8 cellular contexts compared by ENCODE assay signal in genomic region chr1:12539705-12540579, GRCh38.
A peak's percentile ranks its signal among the peaks of the same experiment; 100 is the strongest.
DNase-seq lines count a peak whose midpoint lies in the region; ATAC-seq, FAIRE-seq and TF ChIP-seq lines count a peak whose summit lies in the region.

No MANE protein-coding gene starts in this region.

- 46 to 59% methylated on average over 30 to 32 of the region's 34 CpGs for WGBS in lower leg skin, 2 donors
- WGBS in thymus = 70% methylated on average over 34 of the region's 34 CpGs
- WGBS in small intestine, 3 donors = 54 to 79% (median 77%) methylated on average over 28 to 34 of the region's 34 CpGs

- peak; percentile 79 for DNase-seq in epidermal melanocyte (ENCODE audit: insufficient read length, low spot score)
- peak; percentile 67 to 93 for DNase-seq in lower leg skin (ENCODE audit: low spot score in 2 of 2)
- no peak for DNase-seq in NCI-H2171 (lab: John Stamatoyannopoulos, UW)
- no peak for DNase-seq in small intestine
- no peak for DNase-seq in stimulated activated naive CD8-positive, alpha-beta T cell treated with anti-CD3 and anti-CD28 coated beads, Interleukin-15, amount 100 ng/mL, for 72 hours

- H3K27me3 ChIP-seq in HUES6 (ENCODE audit: control insufficient read depth, insufficient read depth, low read length) = no peaks in the 10 kb centered on the region
- no peaks in the 10 kb centered on the region for H3K27me3 ChIP-seq in thymus (ENCODE audit: control insufficient read depth, insufficient read depth)
- H3K27me3 ChIP-seq in small intestine (ENCODE audit: control insufficient read depth in 2 of 2, insufficient read depth in 2 of 2, low read length in 2 of 2) = no peaks in the 10 kb centered on the region

- H3K4me1 Mint-ChIP-seq in stimulated activated naive CD8-positive, alpha-beta T cell treated with anti-CD3 and anti-CD28 coated beads, Interleukin-15, amount 100 ng/mL, for 72 hours = peaks cover 15% of the 10 kb centered on the region

- no peak for FAIRE-seq in small intestine (lab: Jason Lieb, UNC)

- no peak overlapping the region for H3K9ac ChIP-seq in HUES6 (ENCODE audit: low read length)

- H3K4me1 ChIP-seq in HUES6 (ENCODE audit: control insufficient read depth, insufficient read depth, low read length) = peaks cover 21% of the 10 kb centered on the region
- no peaks in the 10 kb centered on the region for H3K4me1 ChIP-seq in thymus (ENCODE audit: control insufficient read depth, insufficient read depth, low read length)
- no peaks in the 10 kb centered on the region for H3K4me1 ChIP-seq in small intestine (ENCODE audit: control insufficient read depth in 2 of 2, insufficient read depth in 1 of 2, low read depth in 1 of 2, low read length in 1 of 2)

- H3K4me3 Mint-ChIP-seq in stimulated activated naive CD8-positive, alpha-beta T cell treated with anti-CD3 and anti-CD28 coated beads, Interleukin-15, amount 100 ng/mL, for 72 hours = no peak overlapping the region

- ATAC-seq in HG03196 (IDR thresholded peaks at IDR 0.05; ENCODE audit: unreplicated experiment) = no peak
- no peak for ATAC-seq in stimulated activated naive CD8-positive, alpha-beta T cell treated with anti-CD3 and anti-CD28 coated beads, Interleukin-15, amount 100 ng/mL, for 72 hours

- no peak for TF ChIP-seq POLR2A in lower leg skin (IDR thresholded peaks at IDR 0.05)

- H3K36me3 ChIP-seq in HUES6 (ENCODE audit: control insufficient read depth, insufficient read depth, low read length) (no peaks in the 10 kb centered on the region), thymus (ENCODE audit: control insufficient read depth, insufficient read depth) (no peaks in the 10 kb centered on the region), small intestine (ENCODE audit: control insufficient read depth in 2 of 2, insufficient read depth in 2 of 2, low read length in 2 of 2) (no peaks in the 10 kb centered on the region)

- H3K27ac Mint-ChIP-seq in stimulated activated naive CD8-positive, alpha-beta T cell treated with anti-CD3 and anti-CD28 coated beads, Interleukin-15, amount 100 ng/mL, for 72 hours = no peak overlapping the region

- H3K9me3 ChIP-seq in HUES6 (ENCODE audit: control insufficient read depth, insufficient read depth, low read depth, low read length) (no peaks in the 10 kb centered on the region), thymus (ENCODE audit: control insufficient read depth) (no peaks in the 10 kb centered on the region), small intestine (ENCODE audit: control insufficient read depth, low read depth) (no peaks in the 10 kb centered on the region)

- H3K27ac ChIP-seq in HUES6 (ENCODE audit: low read depth, low read length) (no peak overlapping the region), thymus (ENCODE audit: low read depth) (peak overlapping the region; percentile 8), small intestine (ENCODE audit: low read depth in 1 of 2, low read length in 1 of 2) (peak overlapping the region in 1 of 2 donors; percentile 51)

- TF ChIP-seq CTCF in lower leg skin (IDR thresholded peaks at IDR 0.05) = no peak

- intact Hi-C loops in lower leg skin (cut with DNase I; ENCODE audit: low total_unique reads) = no loop called here

- peaks cover 15 to 27% of the 10 kb centered on the region in 2 donors for H3K9me3 Mint-ChIP-seq in stimulated activated naive CD8-positive, alpha-beta T cell treated with anti-CD3 and anti-CD28 coated beads, Interleukin-15, amount 100 ng/mL, for 72 hours

- H3K4me3 ChIP-seq in HUES6 (ENCODE audit: low read depth, low read length) = peak overlapping the region; percentile 43
- H3K4me3 ChIP-seq in lower leg skin (ENCODE audit: low read depth, poor library complexity, severe bottlenecking) = no peak overlapping the region
- no peak overlapping the region for H3K4me3 ChIP-seq in thymus (ENCODE audit: low read length)
- no peak overlapping the region for H3K4me3 ChIP-seq in small intestine (ENCODE audit: low read depth in 1 of 2, low read length in 2 of 2)

- H3K27me3 Mint-ChIP-seq in stimulated activated naive CD8-positive, alpha-beta T cell treated with anti-CD3 and anti-CD28 coated beads, Interleukin-15, amount 100 ng/mL, for 72 hours = no peaks in the 10 kb centered on the region

Comparison
In these comparisons a context has a peak if more than half of its experiments do, and no peak if none do; other contexts are left out.
1. DNase-seq: peak in epidermal melanocyte (single experiment) and lower leg skin (2 of 2); none in NCI-H2171 (single experiment), small intestine (single experiment) and stimulated activated naive CD8-positive, alpha-beta T cell treated with anti-CD3 and anti-CD28 coated beads, Interleukin-15, amount 100 ng/mL, for 72 hours (0 of 2).